In genomic region chr1:168347630-168348029, GRCh38 we compare ENCODE assay signal across 18 cellular contexts.
DNase-seq lines count a peak whose midpoint lies in the region; ATAC-seq and TF ChIP-seq lines count a peak whose summit lies in the region.
"Had no signal": no experiment of that assay in that cellular context is flagged by ENCODE, and none has a peak within 500 bp of the region (broad histone marks: within the 10 kb centered on the region; RNA-seq: fewer than 3 reads in every experiment).

No MANE protein-coding gene starts in this region.

- TF ChIP-seq POLR2A in testis (IDR thresholded peaks at IDR 0.05): no peak

- no peak for DNase-seq in Calu3
- no peak for DNase-seq in activated CD4-positive, alpha-beta memory T cell treated with anti-CD3 and anti-CD28 coated beads for 36 hours
- no peak for DNase-seq in lower lobe of right lung
- no peak for DNase-seq in NCI-H2081 treated with DMSO at 0.1 percent for 48 hours (lab: John Stamatoyannopoulos, UW)
- DNase-seq in testis: no peak
- no peak for DNase-seq in GM23338 (ENCODE audit: low spot score)
- DNase-seq: activated CD4-positive, CD25-positive, alpha-beta regulatory T cell; body of pancreas; dorsolateral prefrontal cortex; H9; NCI-H1105 treated with DMSO at 0.1 percent for 48 hours; NCI-H446; posterior cingulate gyrus; SK-N-SH; substantia nigra had no signal

- 93 to 95% methylated on average over 1 of the region's 1 CpG for WGBS in testis, 2 donors

- TF ChIP-seq CTCF in Calu3 (IDR thresholded peaks at IDR 0.05; ENCODE audit: unreplicated experiment): no peak
- no peak for TF ChIP-seq CTCF in lower lobe of right lung (IDR thresholded peaks at IDR 0.05)
- TF ChIP-seq CTCF in testis (IDR thresholded peaks at IDR 0.05): no peak
- no peak for TF ChIP-seq CTCF in GM23338 (conservative IDR thresholded peaks at IDR 0.05; ENCODE audit: low read depth in 2 of 2)

- peak overlapping the region in 6 of 10 experiments; percentile 47 to 65 (median 55); a peak in 8 of 20 replicates for H3K4me3 ChIP-seq in BLaER1 treated with 17β-estradiol and CSF1 and Interleukin-3, amounts not matched to agents 10 nM and 100 nM
- H3K4me3 ChIP-seq in lower lobe of right lung (peak overlapping the region; percentile 43), testis (no peak overlapping the region), GM23338 (no peak overlapping the region)

- H4K20me1 ChIP-seq in BLaER1 treated with 17β-estradiol and CSF1 and Interleukin-3, amounts not matched to agents 10 nM and 100 nM: no peaks in the 10 kb centered on the region
- H4K20me1 ChIP-seq in GM23338 (replicated peaks; ENCODE audit: insufficient read depth): no peaks in the 10 kb centered on the region

- H3K27ac Mint-ChIP-seq in Calu3 (ENCODE audit: unreplicated experiment) (no peak overlapping the region), GM23338 (no peak overlapping the region)
- peak overlapping the region; percentile 86 for H3K27ac Mint-ChIP-seq in activated CD4-positive, alpha-beta memory T cell treated with anti-CD3 and anti-CD28 coated beads for 36 hours
- H3K27ac Mint-ChIP-seq: H9 had no signal

- H3K9me2 ChIP-seq in GM23338 (ENCODE audit: insufficient read depth): no peaks in the 10 kb centered on the region
- H3K9me2 ChIP-seq: SK-N-SH had no signal

- H3K9me3 ChIP-seq in BLaER1 treated with 17β-estradiol and CSF1 and Interleukin-3, amounts not matched to agents 10 nM and 100 nM (replicated peaks in 1 of 11): no peaks in the 10 kb centered on the region
- H3K9me3 ChIP-seq in lower lobe of right lung (no peaks in the 10 kb centered on the region), testis (no peaks in the 10 kb centered on the region)
- H3K9me3 ChIP-seq: SK-N-SH had no signal

- H3K27ac ChIP-seq in BLaER1 treated with 17β-estradiol and CSF1 and Interleukin-3, amounts not matched to agents 10 nM and 100 nM: peak overlapping the region in 6 of 11 experiments; percentile 53 to 70 (median 64); a peak in 11 of 22 replicates
- H3K27ac ChIP-seq in lower lobe of right lung (no peak overlapping the region), testis (no peak overlapping the region), GM23338 (ENCODE audit: low read depth) (no peak overlapping the region)
- H3K27ac ChIP-seq: body of pancreas, dorsolateral prefrontal cortex had no signal

- H3K4me2 ChIP-seq in BLaER1 treated with 17β-estradiol and CSF1 and Interleukin-3, amounts not matched to agents 10 nM and 100 nM: peak overlapping the region in 9 of 11 experiments; percentile 33 to 67 (median 59); a peak in 17 of 22 replicates
- no peak overlapping the region for H3K4me2 ChIP-seq in GM23338
- H3K4me2 ChIP-seq: SK-N-SH had no signal

- peak overlapping the region; percentile 74 for H3K4me3 Mint-ChIP-seq in Calu3 (ENCODE audit: low read depth, unreplicated experiment)
- peak overlapping the region; percentile 79 for H3K4me3 Mint-ChIP-seq in activated CD4-positive, alpha-beta memory T cell treated with anti-CD3 and anti-CD28 coated beads for 36 hours
- H3K4me3 Mint-ChIP-seq in GM23338: no peak overlapping the region
- H3K4me3 Mint-ChIP-seq: H9 had no signal

- CTCF ChIA-PET in Calu3 (lab: Charles Lee): interaction anchor here (0.5 to 1.0 kb wide), 2 partner anchors 148 to 1039 kb away, joined by 3 read pairs; no protein-coding TSS in a partner anchor
- CTCF ChIA-PET in activated CD4-positive, alpha-beta memory T cell treated with anti-CD3 and anti-CD28 coated beads for 36 hours (lab: Charles Lee): interaction anchor here (0.7 to 1.5 kb wide), 4 partner anchors 15 to 1003 kb away, joined by 3 to 10 read pairs (median 5); no protein-coding TSS in a partner anchor

- no peak overlapping the region for H2AFZ ChIP-seq in GM23338

- BruUV-seq in Calu3 (replicated peaks; lab: Mats Ljungman, UMichigan): no TSS peak

- H3K36me3 ChIP-seq in BLaER1 treated with 17β-estradiol and CSF1 and Interleukin-3, amounts not matched to agents 10 nM and 100 nM: no peaks in the 10 kb centered on the region
- H3K36me3 ChIP-seq in lower lobe of right lung (no peaks in the 10 kb centered on the region), testis (ENCODE audit: low read depth, missing control alignments) (no peaks in the 10 kb centered on the region), GM23338 (ENCODE audit: insufficient read depth) (no peaks in the 10 kb centered on the region)

- H3K79me2 ChIP-seq in GM23338 (replicated peaks; ENCODE audit: insufficient read depth): no peaks in the 10 kb centered on the region

- H3K9me3 Mint-ChIP-seq in Calu3 (ENCODE audit: low read depth, unreplicated experiment) (no peaks in the 10 kb centered on the region), GM23338 (no peaks in the 10 kb centered on the region; the same call in 1 of the 3 replicates)
- H3K9me3 Mint-ChIP-seq in activated CD4-positive, alpha-beta memory T cell treated with anti-CD3 and anti-CD28 coated beads for 36 hours: peaks cover 4% of the 10 kb centered on the region

- no peaks in the 10 kb centered on the region for H3K27me3 Mint-ChIP-seq in Calu3 (ENCODE audit: unreplicated experiment)
- no peaks in the 10 kb centered on the region for H3K27me3 Mint-ChIP-seq in activated CD4-positive, alpha-beta memory T cell treated with anti-CD3 and anti-CD28 coated beads for 36 hours
- H3K27me3 Mint-ChIP-seq in GM23338 (ENCODE audit: insufficient read depth, low read depth, poor library complexity): peaks cover 1% of the 10 kb centered on the region

- H3K4me1 Mint-ChIP-seq in Calu3 (ENCODE audit: low read depth, unreplicated experiment) (peaks cover 7% of the 10 kb centered on the region), GM23338 (peaks cover 3% of the 10 kb centered on the region; the same call in 2 of the 3 replicates)
- H3K4me1 Mint-ChIP-seq in activated CD4-positive, alpha-beta memory T cell treated with anti-CD3 and anti-CD28 coated beads for 36 hours (ENCODE audit: low read depth): peaks cover 22% of the 10 kb centered on the region

- peaks cover 0 to 8% (median 0%) of the 10 kb centered on the region in 10 experiments; a peak in 7 of 20 replicates for H3K4me1 ChIP-seq in BLaER1 treated with 17β-estradiol and CSF1 and Interleukin-3, amounts not matched to agents 10 nM and 100 nM
- H3K4me1 ChIP-seq in lower lobe of right lung (peaks cover 7% of the 10 kb centered on the region), testis (peaks cover 8% of the 10 kb centered on the region), GM23338 (ENCODE audit: insufficient read depth) (peaks cover 3% of the 10 kb centered on the region; the same call in 1 of the 2 replicates)

- intact Hi-C loops in Calu3 (cut with micrococcal nuclease; ENCODE audit: unreplicated experiment) (loop anchor here (10.0 kb wide), 1 partner anchor 997 kb away; no protein-coding TSS in a partner anchor), lower lobe of right lung (cut with DNase I) (no loop called here), testis (cut with DNase I; ENCODE audit: low total_unique reads) (no loop called here)
- intact Hi-C loops in activated CD4-positive, alpha-beta memory T cell treated with anti-CD3 and anti-CD28 coated beads for 36 hours (cut with micrococcal nuclease): loop anchor here (10.0 kb wide), 2 partner anchors 787 to 1147 kb away; no protein-coding TSS in a partner anchor

- H3F3A ChIP-seq in GM23338 (replicated peaks; ENCODE audit: low read depth): no peaks in the 10 kb centered on the region

- H3K9ac ChIP-seq in BLaER1 treated with 17β-estradiol and CSF1 and Interleukin-3, amounts not matched to agents 10 nM and 100 nM: peak overlapping the region in 3 of 11 experiments; percentile 45 to 57 (median 55); a peak in 4 of 22 replicates
- H3K9ac ChIP-seq: SK-N-SH had no signal

- no peak for ATAC-seq in lower lobe of right lung
- ATAC-seq in GM23338: no peak
- no peak for ATAC-seq in GM21619 (IDR thresholded peaks at IDR 0.05; ENCODE audit: unreplicated experiment)
- ATAC-seq: body of pancreas had no signal

- POLR2A ChIA-PET in activated CD4-positive, alpha-beta memory T cell treated with anti-CD3 and anti-CD28 coated beads for 36 hours (lab: Charles Lee): no interaction called here

- no peaks in the 10 kb centered on the region for H3K27me3 ChIP-seq in BLaER1 treated with 17β-estradiol and CSF1 and Interleukin-3, amounts not matched to agents 10 nM and 100 nM
- H3K27me3 ChIP-seq in lower lobe of right lung (ENCODE audit: low read depth) (no peaks in the 10 kb centered on the region), testis (no peaks in the 10 kb centered on the region), GM23338 (ENCODE audit: insufficient read depth) (no peaks in the 10 kb centered on the region)
- H3K27me3 ChIP-seq: body of pancreas, dorsolateral prefrontal cortex had no signal

- H3K36me3 Mint-ChIP-seq in Calu3 (ENCODE audit: insufficient read depth, unreplicated experiment): peaks cover 7% of the 10 kb centered on the region
- H3K36me3 Mint-ChIP-seq in activated CD4-positive, alpha-beta memory T cell treated with anti-CD3 and anti-CD28 coated beads for 36 hours: no peaks in the 10 kb centered on the region
- H3K36me3 Mint-ChIP-seq in GM23338 (ENCODE audit: low read depth): no peaks in the 10 kb centered on the region
- H3K36me3 Mint-ChIP-seq: CD14-positive monocyte had no signal

Comparison
In these comparisons a context has a peak if more than half of its experiments do, and no peak if none do; other contexts are left out.
1. H3K27ac ChIP-seq: peak in BLaER1 treated with 17β-estradiol and CSF1 and Interleukin-3, amounts not matched to agents 10 nM and 100 nM (6 of 11); none in lower lobe of right lung (single experiment), testis (0 of 2) and GM23338 (single experiment).
2. H3K4me3 ChIP-seq: peak in BLaER1 treated with 17β-estradiol and CSF1 and Interleukin-3, amounts not matched to agents 10 nM and 100 nM (6 of 10) and lower lobe of right lung (single experiment); none in testis (0 of 2) and GM23338 (single experiment).
3. intact Hi-C loops: an anchor here in Calu3 (10.0 kb wide) and activated CD4-positive, alpha-beta memory T cell treated with anti-CD3 and anti-CD28 coated beads for 36 hours (10.0 kb wide); none called in lower lobe of right lung and testis.